ENCODE assay signal across 14 cellular contexts in genomic region chr5:149040421-149040820, GRCh38. TPM values are rescaled to one million over a fixed set of nuclear protein-coding genes. Genes with fewer than 3 reads are reported as not detected.
DNase-seq lines count a peak whose midpoint lies in the region; ATAC-seq, FAIRE-seq and TF ChIP-seq lines count a peak whose summit lies in the region.
"Had no signal": no experiment of that assay in that cellular context is flagged by ENCODE, and none has a peak within 500 bp of the region (broad histone marks: within the 10 kb centered on the region; RNA-seq: fewer than 3 reads in every experiment).

No MANE protein-coding gene starts in this region.

- no peaks in the 10 kb centered on the region for H3F3A ChIP-seq in PC-3 (ENCODE audit: low read length, unreplicated experiment)

- CTCF ChIA-PET in PC-3 (lab: Charles Lee), result no interaction called here

- peaks cover 0 to 2% (median 0%) of the 10 kb centered on the region in 3 donors for H3K27me3 Mint-ChIP-seq in CD14-positive monocyte (ENCODE audit: low read depth in 3 of 3)

- BruUV-seq in PC-3 (replicated peaks; lab: Mats Ljungman, UMichigan), result no TSS peak

- no peaks in the 10 kb centered on the region for H3K79me2 ChIP-seq in PC-3 (ENCODE audit: low read length)

- intact Hi-C loops in CD14-positive monocyte (cut with micrococcal nuclease) (no loop called here), PC-3 (cut with micrococcal nuclease) (no loop called here), dorsolateral prefrontal cortex (cut with DNase I) (no loop called here)

- H4K20me1 ChIP-seq in PC-3 (ENCODE audit: low read length), result no peaks in the 10 kb centered on the region

- H3K4me1 ChIP-seq in PC-3 (ENCODE audit: insufficient read depth, low read length) (peaks cover 32% of the 10 kb centered on the region), neutrophil (ENCODE audit: control insufficient read depth in 1 of 2, insufficient read depth in 1 of 2, low read depth in 1 of 2, low read length in 1 of 2) (peaks cover 85 to 87% of the 10 kb centered on the region in 2 experiments)

- H3K4me3 Mint-ChIP-seq in CD14-positive monocyte, result no peak overlapping the region
- H3K4me3 Mint-ChIP-seq: H9 had no signal

- FAIRE-seq in GM19239 (lab: Jason Lieb, UNC), result no peak

- POLR2A ChIA-PET in PC-3 (lab: Charles Lee; ENCODE audit: unreplicated experiment), result no interaction called here

- peaks cover 88% of the 10 kb centered on the region for H3K4me1 Mint-ChIP-seq in CD14-positive monocyte
- H3K4me1 Mint-ChIP-seq: H9 had no signal

- H3K4me2 ChIP-seq in PC-3 (ENCODE audit: low read length), result no peak overlapping the region

- peaks cover 30% of the 10 kb centered on the region; the same call in 1 of the 2 replicates for H3K36me3 ChIP-seq in PC-3 (ENCODE audit: low read depth, low read length)
- no peaks in the 10 kb centered on the region for H3K36me3 ChIP-seq in neutrophil

- DNase-seq in CD14-positive monocyte (ENCODE audit: low spot score) (no peak), PC-3 (no peak), dorsolateral prefrontal cortex (no peak), NCI-H2081 (lab: John Stamatoyannopoulos, UW) (no peak), GM19239 (ENCODE audit: insufficient read length, low spot score) (no peak), Kasumi-1 (lab: John Stamatoyannopoulos, UW) (no peak)
- DNase-seq: H9; Karpas-422; NCI-H1417 treated with DMSO at 0.1 percent for 48 hours; NCI-H2029 treated with DMSO at 0.1 percent for 48 hours; NCI-H526 treated with DMSO at 0.1 percent for 48 hours; NK-92 treated with Interleukin-12 subunit alpha and Interleukin-12 subunit beta, amount 100 ng/mL, for 24 hours; OCI-M1 had no signal

- H3K9me3 Mint-ChIP-seq in CD14-positive monocyte, result no peaks in the 10 kb centered on the region
- H3K9me3 Mint-ChIP-seq: H9 had no signal

- ATAC-seq in PC-3, result peak; percentile 10; the same call in 1 of the 2 replicates

- peak overlapping the region in 6 of 7 donors; percentile 18 to 92 (median 80) for H3K27ac Mint-ChIP-seq in CD14-positive monocyte

- H3K36me3 Mint-ChIP-seq in CD14-positive monocyte, result no peaks in the 10 kb centered on the region

- H3K9me2 ChIP-seq in PC-3 (replicated peaks; ENCODE audit: low read length), result no peaks in the 10 kb centered on the region

- no peaks in the 10 kb centered on the region for H3K27me3 ChIP-seq in PC-3 (ENCODE audit: low read length)
- H3K27me3 ChIP-seq in dorsolateral prefrontal cortex, result no peaks in the 10 kb centered on the region
- no peaks in the 10 kb centered on the region for H3K27me3 ChIP-seq in neutrophil

- no peak overlapping the region for H2AFZ ChIP-seq in PC-3 (ENCODE audit: low read length)

- no peaks in the 10 kb centered on the region for H3K9me3 ChIP-seq in PC-3 (ENCODE audit: low read length)
- no peaks in the 10 kb centered on the region for H3K9me3 ChIP-seq in neutrophil

- H3K9ac ChIP-seq in PC-3 (ENCODE audit: low read length), result no peak overlapping the region

- H3K4me3 ChIP-seq in PC-3 (ENCODE audit: low read length) (no peak overlapping the region), dorsolateral prefrontal cortex (no peak overlapping the region), neutrophil (ENCODE audit: low read depth in 1 of 2, low read length in 1 of 2) (no peak overlapping the region)

- no peak overlapping the region for H3K27ac ChIP-seq in PC-3 (ENCODE audit: low read length)
- peak overlapping the region in 40 of 59 donors; percentile 2 to 85 (median 66) for H3K27ac ChIP-seq in dorsolateral prefrontal cortex
- H3K27ac ChIP-seq in neutrophil, result peak overlapping the region; percentile 69

- TF ChIP-seq CTCF in CD14-positive monocyte (IDR thresholded peaks at IDR 0.05), result no peak
- TF ChIP-seq CTCF in PC-3 (conservative IDR thresholded peaks at IDR 0.05; ENCODE audit: low read depth, low read length), result no peak
- TF ChIP-seq CTCF in dorsolateral prefrontal cortex (IDR thresholded peaks at IDR 0.05 in 54 of 56, conservative IDR thresholded peaks at IDR 0.05 in 2 of 56; ENCODE audit: low read depth in 1 of 56, partially characterized antibody in 56 of 56), result no peak
- TF ChIP-seq CTCF in neutrophil (IDR thresholded peaks at IDR 0.05), result no peak

RNA-seq across cellular contexts. Expression of gene SH3TC2, which starts 22.4 kb away (rescaled TPM):
- polyA plus RNA-seq in CD14-positive monocyte, result under 1 TPM; 0.14 to 0.30 TPM
- total RNA-seq in PC-3 (2014; rRNA removed) (32.0 and 40.0 TPM in 2 replicates), dorsolateral prefrontal cortex (100 to 1,000 TPM in 11 of 120 experiments, 10 to 100 TPM in 105, 1 to 10 TPM in 4; 8.0 to 212 (median 45.8) TPM)
- total RNA-seq: H9 had no signal
